Comparison of ENCODE assay signal across 25 cellular contexts in the genomic region with DNA sequence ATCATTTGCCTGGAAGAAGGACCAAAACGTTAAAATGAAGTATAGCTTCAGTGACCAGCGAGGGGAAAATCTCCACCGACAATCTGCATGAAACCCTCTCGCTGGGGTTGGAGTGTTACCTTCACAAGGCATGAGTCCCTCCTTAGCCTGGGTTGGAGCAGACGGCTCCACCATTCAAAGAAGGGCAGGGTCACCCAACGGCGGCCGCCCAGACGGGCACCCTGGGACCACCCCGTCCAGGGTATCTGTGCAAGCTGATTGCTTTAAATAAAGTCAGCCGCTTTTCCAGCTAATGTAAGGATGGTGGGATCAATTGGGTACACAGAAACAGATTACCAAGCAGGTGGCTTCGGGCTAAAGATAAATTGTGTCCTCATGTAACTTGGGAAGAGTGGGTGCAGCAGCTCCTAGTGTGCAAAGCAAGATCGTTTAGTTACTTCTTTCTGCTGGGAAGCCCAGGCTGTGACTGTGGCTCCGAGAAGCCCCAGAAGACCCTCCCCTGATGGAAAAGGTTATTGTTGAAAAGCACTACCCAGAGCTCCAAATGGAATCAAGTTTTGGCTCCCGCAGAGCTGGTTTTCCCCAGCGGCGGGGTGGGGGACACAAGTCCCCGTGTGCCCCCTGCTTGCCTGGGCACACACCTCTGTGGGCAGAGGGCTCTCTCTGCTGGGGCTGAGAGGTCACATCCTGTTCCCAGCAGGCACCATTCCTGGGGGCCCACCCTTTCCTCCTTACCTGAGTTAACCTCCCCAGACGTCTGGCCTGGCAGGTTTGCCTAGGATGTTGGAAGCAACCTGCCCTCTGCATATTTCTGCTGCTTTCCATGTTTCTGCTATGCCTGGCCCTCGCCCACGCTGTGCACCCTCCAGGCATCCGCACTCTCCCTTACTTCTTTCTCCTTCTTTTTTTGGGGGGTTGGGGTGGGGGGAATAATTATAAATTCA.
"Had no signal": no experiment of that assay in that cellular context is flagged by ENCODE, and none has a peak within 500 bp of the region (broad histone marks: within the 10 kb centered on the region; RNA-seq: fewer than 3 reads in every experiment).

No MANE protein-coding gene starts in this region.

- H3K27ac ChIP-seq: left ventricle myocardium inferior, neutrophil, parathyroid adenoma, upper lobe of right lung had no signal

- H3K9ac ChIP-seq: parathyroid adenoma had no signal

- DNase-seq: activated B cell treated with CpG ODN at 0.5 μM for 24 hours; activated CD4-positive, alpha-beta T cell treated with anti-CD3 and anti-CD28 coated beads for 36 hours; activated CD4-positive, alpha-beta T cell treated with anti-CD3 and anti-CD28 coated beads, Interleukin-2, amount 50 U/mL, for 48 hours; activated gamma-delta T cell treated with Interleukin-2 at 50 U/mL for 16 hours; activated T-cell treated with anti-CD3 and anti-CD28 coated beads, Interleukin-2, amount 50 U/mL, for 48 hours; dermis blood vessel endothelial cell; effector memory CD4-positive, alpha-beta T cell; foreskin melanocyte; kidney glomerular epithelial cell; left ventricle myocardium inferior; mammary epithelial cell; midbrain; natural killer cell; stimulated activated CD4-positive, alpha-beta T cell treated with anti-CD3 and anti-CD28 coated beads, Interleukin-12 subunit alpha, Interleukin-12 subunit beta, amount 100 ng/mL, for 4 hours; stimulated activated CD4-positive, alpha-beta T cell treated with anti-CD3 and anti-CD28 coated beads, Interleukin-4, amount 100 ng/mL, for 4 hours; stimulated activated naive CD8-positive, alpha-beta T cell treated with anti-CD3 and anti-CD28 coated beads, Interleukin-15, Interleukin-2, amounts not matched to agents 100 U/mL and 50 U/mL, for 24 hours; T-helper 9 cell; upper lobe of right lung had no signal

- H3K4me1 ChIP-seq: left ventricle myocardium inferior, parathyroid adenoma, upper lobe of right lung had no signal

- H3K27ac Mint-ChIP-seq: activated B cell treated with CpG ODN at 0.5 μM for 24 hours; activated CD4-positive, alpha-beta T cell treated with anti-CD3 and anti-CD28 coated beads for 36 hours; activated naive CD4-positive, alpha-beta T cell treated with anti-CD3 and anti-CD28 coated beads, Interleukin-2, amount 50 U/mL, for 24 hours; natural killer cell had no signal

- H2AFZ ChIP-seq: parathyroid adenoma had no signal

- H3K4me1 Mint-ChIP-seq: activated B cell treated with CpG ODN at 0.5 μM for 24 hours; activated CD4-positive, alpha-beta T cell treated with anti-CD3 and anti-CD28 coated beads for 36 hours; activated naive CD4-positive, alpha-beta T cell treated with anti-CD3 and anti-CD28 coated beads, Interleukin-2, amount 50 U/mL, for 24 hours; brain; natural killer cell had no signal

- ATAC-seq: activated CD4-positive, alpha-beta T cell treated with anti-CD3 and anti-CD28 coated beads for 36 hours; esophagus mucosa; natural killer cell; right cardiac atrium; stimulated activated naive CD8-positive, alpha-beta T cell treated with anti-CD3 and anti-CD28 coated beads, Interleukin-15, Interleukin-2, amounts not matched to agents 100 U/mL and 50 U/mL, for 24 hours; upper lobe of right lung had no signal

- FAIRE-seq: endothelial cell of umbilical vein had no signal

- H3K4me3 Mint-ChIP-seq: activated B cell treated with CpG ODN at 0.5 μM for 24 hours; activated CD4-positive, alpha-beta T cell treated with anti-CD3 and anti-CD28 coated beads for 36 hours; activated naive CD4-positive, alpha-beta T cell treated with anti-CD3 and anti-CD28 coated beads, Interleukin-2, amount 50 U/mL, for 24 hours; brain; natural killer cell had no signal

- H3K36me3 Mint-ChIP-seq: activated naive CD4-positive, alpha-beta T cell treated with anti-CD3 and anti-CD28 coated beads, Interleukin-2, amount 50 U/mL, for 24 hours; brain; natural killer cell had no signal

- H3K36me3 ChIP-seq: left ventricle myocardium inferior, neutrophil, upper lobe of right lung had no signal

- H3K27me3 ChIP-seq: upper lobe of right lung had no signal

- H3K9me3 ChIP-seq: neutrophil, upper lobe of right lung had no signal

- H3K9me3 Mint-ChIP-seq: activated naive CD4-positive, alpha-beta T cell treated with anti-CD3 and anti-CD28 coated beads, Interleukin-2, amount 50 U/mL, for 24 hours; natural killer cell had no signal

- H3K4me3 ChIP-seq: left ventricle myocardium inferior, upper lobe of right lung had no signal

- H3K79me2 ChIP-seq: parathyroid adenoma had no signal
